1 cellular context compared by ENCODE assay signal in genomic region chr1:11384170-11384554, GRCh38.
TF ChIP-seq lines count a peak whose summit lies in the region.

No MANE protein-coding gene starts in this region.

TF ChIP-seq in GM23338, 12 proteins besides CTCF, POLR2A, EP300 and RAD21 (continued from another document):
- TF ChIP-seq ZNF462 (CRISPR knock-in tag; IDR thresholded peaks at IDR 0.05) (no peak), NANOG (IDR thresholded peaks at IDR 0.05; ENCODE audit: borderline replicate concordance) (no peak), STAT1 (IDR thresholded peaks at IDR 0.05; ENCODE audit: unreplicated experiment) (no peak), ZNF114 (CRISPR knock-in tag; IDR thresholded peaks at IDR 0.05) (no peak)
